In the genomic region with DNA sequence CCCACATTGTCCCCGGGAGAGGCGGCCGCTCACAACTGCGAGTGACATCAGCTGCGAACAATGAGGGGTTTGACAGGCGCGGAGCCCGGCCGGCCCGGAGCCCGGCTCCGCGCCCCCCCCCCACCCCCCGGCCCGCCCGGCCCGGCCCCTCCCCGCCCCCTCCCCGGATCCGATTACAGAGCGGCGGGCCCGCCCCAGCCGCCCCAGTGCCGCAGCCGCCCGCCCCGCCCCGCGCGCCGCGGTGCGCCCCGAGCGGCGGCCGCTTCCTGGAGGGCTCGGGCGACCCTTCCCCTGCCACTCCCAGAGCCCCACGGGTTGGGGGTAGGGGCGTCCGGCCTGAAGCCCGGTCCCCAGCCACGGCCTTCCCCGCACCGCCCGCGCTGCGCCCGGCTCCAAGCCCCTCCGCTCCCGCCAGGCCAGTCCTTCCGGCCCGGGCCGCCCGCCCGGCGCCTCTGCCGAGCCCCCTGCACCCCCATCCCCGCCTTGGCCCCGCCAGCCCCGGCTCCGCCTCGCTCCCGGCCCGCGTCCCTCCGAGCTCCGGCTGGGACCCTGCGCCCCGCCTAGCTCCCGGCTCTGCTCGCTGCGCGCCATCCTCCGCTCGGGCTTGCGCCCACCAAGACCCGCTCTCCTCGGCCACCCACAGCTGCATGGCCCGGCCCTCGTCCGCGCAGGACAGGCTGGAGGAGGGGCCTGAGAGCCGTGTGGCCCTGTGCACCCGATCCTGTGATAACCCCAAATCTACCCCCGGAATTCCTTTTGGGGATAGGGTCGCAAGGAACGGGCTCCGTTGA, we compare ENCODE assay signal across 7 cellular contexts. TPM values are rescaled to one million over a fixed set of nuclear protein-coding genes. Genes with fewer than 3 reads are reported as not detected.
DNase-seq lines count a peak whose midpoint lies in the region; ATAC-seq, FAIRE-seq and TF ChIP-seq lines count a peak whose summit lies in the region.

A gene (minus strand): TSS at position 71 of the 791 bp plus-strand sequence. CDS start 6,214 bp downstream, outside the sequence.

- no peak for TF ChIP-seq CTCF in retinal pigment epithelial cell (conservative IDR thresholded peaks at IDR 0.05; ENCODE audit: low read depth, low read length)

- DNase-seq in GM12891 (ENCODE audit: insufficient read length, low spot score) (peak; percentile 62), T47D (ENCODE audit: low read depth in 1 of 2, low spot score in 1 of 2) (peak; percentile 47 to 76), retinal pigment epithelial cell (ENCODE audit: low read depth) (no peak), NCI-H2029 (lab: John Stamatoyannopoulos, UW) (no peak)

- FAIRE-seq in GM12891 (lab: Jason Lieb, UNC) = no peak

- H3K4me3 ChIP-seq in iPS-18c (ENCODE audit: insufficient read depth, low read depth, low read length) (peak within 1 kb of the TSS; percentile 76), retinal pigment epithelial cell (ENCODE audit: low read length) (peak within 1 kb of the TSS; percentile 81)

- no peaks in the 10 kb centered on the region for H3K9me3 ChIP-seq in iPS-18c (ENCODE audit: control insufficient read depth, insufficient read depth, low read length)

- ATAC-seq in HG02642 (IDR thresholded peaks at IDR 0.05; ENCODE audit: poor library complexity, unreplicated experiment) = peak; percentile 54

- in situ Hi-C loops in T47D (cut with HindIII; ENCODE audit: low pct_unique_long_range_greater_than_20kb, low sequenced_read_pairs) = no loop called here

- TF ChIP-seq POLR2A in GM12891 (IDR thresholded peaks at IDR 0.05; ENCODE audit: low read depth, low read length) (no peak), Raji (IDR thresholded peaks at IDR 0.05; ENCODE audit: insufficient read depth, low read depth, low read length) (peak; percentile 32; the same call in 1 of the 2 replicates)

TF ChIP-seq in GM12891, 5 proteins besides CTCF, POLR2A, EP300 and RAD21:
- TF ChIP-seq TAF1 (IDR thresholded peaks at IDR 0.05; ENCODE audit: low read depth, low read length) (no peak), PAX5 (IDR thresholded peaks at IDR 0.05; ENCODE audit: insufficient read depth, low read length, severe bottlenecking) (no peak), SPI1 (IDR thresholded peaks at IDR 0.05; ENCODE audit: low read depth, low read length) (no peak), POLR2AphosphoS5 (IDR thresholded peaks at IDR 0.05; ENCODE audit: low read depth, low read length) (no peak), POU2F2 (IDR thresholded peaks at IDR 0.05; ENCODE audit: low read depth, low read length) (no peak)
TF ChIP-seq in GM12891: peak in this region for 0.

RNA-seq across cellular contexts. Expression of the gene that starts here (rescaled TPM):
- polyA plus RNA-seq in GM12891 (2012; ENCODE audit: low read depth, missing spikeins) = 3.1 TPM

Comparison
In these comparisons a context has a peak if more than half of its experiments do, and no peak if none do; other contexts are left out.
1. DNase-seq: peak in GM12891 (single experiment) and T47D (2 of 2); none in retinal pigment epithelial cell (single experiment) and NCI-H2029 (single experiment).